ENCODE assay signal across 2 cellular contexts in the genomic region with DNA sequence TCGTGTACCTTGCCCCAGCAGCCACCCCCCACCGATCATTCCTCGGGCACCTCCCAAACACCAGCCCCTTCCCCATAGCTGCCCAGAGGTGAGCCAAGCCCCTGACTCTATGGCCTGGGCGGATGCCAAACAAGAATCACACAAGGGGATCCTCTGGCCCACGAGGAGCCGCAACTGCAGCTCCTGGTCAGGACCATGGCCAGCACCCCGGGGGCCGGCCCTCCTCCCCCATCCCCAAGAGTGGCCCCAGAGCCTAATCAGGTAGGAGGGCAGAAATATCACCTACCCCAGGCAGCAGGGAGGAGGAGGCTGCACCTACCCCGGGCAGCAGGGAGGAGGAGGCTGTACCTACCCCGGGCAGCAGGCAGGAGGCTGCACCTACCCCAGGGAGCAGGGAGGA.
TF ChIP-seq lines count a peak whose summit lies in the region.

No MANE protein-coding gene starts in this region.

TF ChIP-seq in HEK293, 187 proteins besides CTCF, POLR2A, EP300 and RAD21 (continued from another document and continues in another):
- TF ChIP-seq ZNF140 (tag by site-specific recombination; IDR thresholded peaks at IDR 0.05), result no peak
- TF ChIP-seq ZSCAN23 (tag by site-specific recombination; IDR thresholded peaks at IDR 0.05), result no peak
- peak; percentile 44; the same call in 1 of the 2 replicates for TF ChIP-seq EGR2 (tag by site-specific recombination; IDR thresholded peaks at IDR 0.05; ENCODE audit: low read depth)
- TF ChIP-seq ZNF23 (tag by site-specific recombination; IDR thresholded peaks at IDR 0.05; ENCODE audit: borderline replicate concordance), result no peak
- TF ChIP-seq ZNF19 (tag by site-specific recombination; IDR thresholded peaks at IDR 0.05; ENCODE audit: low read depth), result no peak
- peak; percentile 16 for TF ChIP-seq ZBTB26 (tag by site-specific recombination; optimal IDR thresholded peaks at IDR 0.05)
- TF ChIP-seq ZNF707 (tag by site-specific recombination; IDR thresholded peaks at IDR 0.05), result no peak
- no peak for TF ChIP-seq GLI2 (tag by site-specific recombination; IDR thresholded peaks at IDR 0.05; ENCODE audit: borderline replicate concordance, low read depth)
- TF ChIP-seq GFI1B (tag by site-specific recombination; IDR thresholded peaks at IDR 0.05), result no peak
- TF ChIP-seq SP3 (tag by site-specific recombination; IDR thresholded peaks at IDR 0.05), result no peak
- 0 out of 2 replicates have a peak, but pooled peaks have one; percentile 12 for TF ChIP-seq KLF17 (tag by site-specific recombination; IDR thresholded peaks at IDR 0.05)
- TF ChIP-seq ZEB2 (tag by site-specific recombination; IDR thresholded peaks at IDR 0.05), result no peak
- TF ChIP-seq ZBTB49 (tag by site-specific recombination; IDR thresholded peaks at IDR 0.05; ENCODE audit: low read depth), result no peak
- TF ChIP-seq ZNF354C (tag by site-specific recombination; IDR thresholded peaks at IDR 0.05; ENCODE audit: borderline replicate concordance, low read depth), result no peak
- 0 out of 2 replicates have a peak, but pooled peaks have one; percentile 11 for TF ChIP-seq ZIC2 (tag by site-specific recombination; IDR thresholded peaks at IDR 0.05)
- TF ChIP-seq, protein P1, sequence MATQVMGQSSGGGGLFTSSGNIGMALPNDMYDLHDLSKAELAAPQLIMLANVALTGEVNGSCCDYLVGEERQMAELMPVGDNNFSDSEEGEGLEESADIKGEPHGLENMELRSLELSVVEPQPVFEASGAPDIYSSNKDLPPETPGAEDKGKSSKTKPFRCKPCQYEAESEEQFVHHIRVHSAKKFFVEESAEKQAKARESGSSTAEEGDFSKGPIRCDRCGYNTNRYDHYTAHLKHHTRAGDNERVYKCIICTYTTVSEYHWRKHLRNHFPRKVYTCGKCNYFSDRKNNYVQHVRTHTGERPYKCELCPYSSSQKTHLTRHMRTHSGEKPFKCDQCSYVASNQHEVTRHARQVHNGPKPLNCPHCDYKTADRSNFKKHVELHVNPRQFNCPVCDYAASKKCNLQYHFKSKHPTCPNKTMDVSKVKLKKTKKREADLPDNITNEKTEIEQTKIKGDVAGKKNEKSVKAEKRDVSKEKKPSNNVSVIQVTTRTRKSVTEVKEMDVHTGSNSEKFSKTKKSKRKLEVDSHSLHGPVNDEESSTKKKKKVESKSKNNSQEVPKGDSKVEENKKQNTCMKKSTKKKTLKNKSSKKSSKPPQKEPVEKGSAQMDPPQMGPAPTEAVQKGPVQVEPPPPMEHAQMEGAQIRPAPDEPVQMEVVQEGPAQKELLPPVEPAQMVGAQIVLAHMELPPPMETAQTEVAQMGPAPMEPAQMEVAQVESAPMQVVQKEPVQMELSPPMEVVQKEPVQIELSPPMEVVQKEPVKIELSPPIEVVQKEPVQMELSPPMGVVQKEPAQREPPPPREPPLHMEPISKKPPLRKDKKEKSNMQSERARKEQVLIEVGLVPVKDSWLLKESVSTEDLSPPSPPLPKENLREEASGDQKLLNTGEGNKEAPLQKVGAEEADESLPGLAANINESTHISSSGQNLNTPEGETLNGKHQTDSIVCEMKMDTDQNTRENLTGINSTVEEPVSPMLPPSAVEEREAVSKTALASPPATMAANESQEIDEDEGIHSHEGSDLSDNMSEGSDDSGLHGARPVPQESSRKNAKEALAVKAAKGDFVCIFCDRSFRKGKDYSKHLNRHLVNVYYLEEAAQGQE (tag by site-specific recombination; IDR thresholded peaks at IDR 0.05), result peak; percentile 99
- TF ChIP-seq ZNF777 (tag by site-specific recombination; IDR thresholded peaks at IDR 0.05; ENCODE audit: borderline replicate concordance), result no peak
- no peak for TF ChIP-seq ZNF18 (tag by site-specific recombination; IDR thresholded peaks at IDR 0.05)

TF ChIP-seq in WTC11, 78 proteins besides CTCF, POLR2A, EP300 and RAD21 (continued from another document):
- peak; percentile 56; the same call in 1 of the 2 replicates for TF ChIP-seq ZNF263 (CRISPR knock-in tag; IDR thresholded peaks at IDR 0.05; ENCODE audit: low read depth)
- 0 out of 2 replicates have a peak, but pooled peaks have one; percentile 42 for TF ChIP-seq ZBTB21 (CRISPR knock-in tag; IDR thresholded peaks at IDR 0.05; ENCODE audit: borderline replicate concordance)
- TF ChIP-seq FOXP1 (CRISPR knock-in tag; IDR thresholded peaks at IDR 0.05; ENCODE audit: borderline replicate concordance), result peak; percentile 75
- TF ChIP-seq EMX1 (CRISPR knock-in tag; IDR thresholded peaks at IDR 0.05), result no peak
- TF ChIP-seq CREB1 (CRISPR knock-in tag; IDR thresholded peaks at IDR 0.05), result no peak
- TF ChIP-seq TEAD4 (CRISPR knock-in tag; IDR thresholded peaks at IDR 0.05), result 0 out of 2 replicates have a peak, but pooled peaks have one; percentile 21
- TF ChIP-seq, protein P2, sequence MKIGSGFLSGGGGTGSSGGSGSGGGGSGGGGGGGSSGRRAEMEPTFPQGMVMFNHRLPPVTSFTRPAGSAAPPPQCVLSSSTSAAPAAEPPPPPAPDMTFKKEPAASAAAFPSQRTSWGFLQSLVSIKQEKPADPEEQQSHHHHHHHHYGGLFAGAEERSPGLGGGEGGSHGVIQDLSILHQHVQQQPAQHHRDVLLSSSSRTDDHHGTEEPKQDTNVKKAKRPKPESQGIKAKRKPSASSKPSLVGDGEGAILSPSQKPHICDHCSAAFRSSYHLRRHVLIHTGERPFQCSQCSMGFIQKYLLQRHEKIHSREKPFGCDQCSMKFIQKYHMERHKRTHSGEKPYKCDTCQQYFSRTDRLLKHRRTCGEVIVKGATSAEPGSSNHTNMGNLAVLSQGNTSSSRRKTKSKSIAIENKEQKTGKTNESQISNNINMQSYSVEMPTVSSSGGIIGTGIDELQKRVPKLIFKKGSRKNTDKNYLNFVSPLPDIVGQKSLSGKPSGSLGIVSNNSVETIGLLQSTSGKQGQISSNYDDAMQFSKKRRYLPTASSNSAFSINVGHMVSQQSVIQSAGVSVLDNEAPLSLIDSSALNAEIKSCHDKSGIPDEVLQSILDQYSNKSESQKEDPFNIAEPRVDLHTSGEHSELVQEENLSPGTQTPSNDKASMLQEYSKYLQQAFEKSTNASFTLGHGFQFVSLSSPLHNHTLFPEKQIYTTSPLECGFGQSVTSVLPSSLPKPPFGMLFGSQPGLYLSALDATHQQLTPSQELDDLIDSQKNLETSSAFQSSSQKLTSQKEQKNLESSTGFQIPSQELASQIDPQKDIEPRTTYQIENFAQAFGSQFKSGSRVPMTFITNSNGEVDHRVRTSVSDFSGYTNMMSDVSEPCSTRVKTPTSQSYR (CRISPR knock-in tag; IDR thresholded peaks at IDR 0.05), result peak; percentile 59; the same call in 1 of the 2 replicates
- 0 out of 2 replicates have a peak, but pooled peaks have one; percentile 32 for TF ChIP-seq RELA (CRISPR knock-in tag; IDR thresholded peaks at IDR 0.05; ENCODE audit: borderline replicate concordance)
- no peak for TF ChIP-seq JAZF1 (CRISPR knock-in tag; IDR thresholded peaks at IDR 0.05)
- peak; percentile 75; the same call in 1 of the 2 replicates for TF ChIP-seq CBFB (CRISPR knock-in tag; IDR thresholded peaks at IDR 0.05; ENCODE audit: low read depth)
- TF ChIP-seq, protein P3, sequence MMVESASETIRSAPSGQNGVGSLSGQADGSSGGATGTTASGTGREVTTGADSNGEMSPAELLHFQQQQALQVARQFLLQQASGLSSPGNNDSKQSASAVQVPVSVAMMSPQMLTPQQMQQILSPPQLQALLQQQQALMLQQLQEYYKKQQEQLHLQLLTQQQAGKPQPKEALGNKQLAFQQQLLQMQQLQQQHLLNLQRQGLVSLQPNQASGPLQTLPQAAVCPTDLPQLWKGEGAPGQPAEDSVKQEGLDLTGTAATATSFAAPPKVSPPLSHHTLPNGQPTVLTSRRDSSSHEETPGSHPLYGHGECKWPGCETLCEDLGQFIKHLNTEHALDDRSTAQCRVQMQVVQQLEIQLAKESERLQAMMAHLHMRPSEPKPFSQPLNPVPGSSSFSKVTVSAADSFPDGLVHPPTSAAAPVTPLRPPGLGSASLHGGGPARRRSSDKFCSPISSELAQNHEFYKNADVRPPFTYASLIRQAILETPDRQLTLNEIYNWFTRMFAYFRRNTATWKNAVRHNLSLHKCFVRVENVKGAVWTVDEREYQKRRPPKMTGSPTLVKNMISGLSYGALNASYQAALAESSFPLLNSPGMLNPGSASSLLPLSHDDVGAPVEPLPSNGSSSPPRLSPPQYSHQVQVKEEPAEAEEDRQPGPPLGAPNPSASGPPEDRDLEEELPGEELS (CRISPR knock-in tag; IDR thresholded peaks at IDR 0.05), result 0 out of 2 replicates have a peak, but pooled peaks have one; percentile 44
- TF ChIP-seq, protein P4, sequence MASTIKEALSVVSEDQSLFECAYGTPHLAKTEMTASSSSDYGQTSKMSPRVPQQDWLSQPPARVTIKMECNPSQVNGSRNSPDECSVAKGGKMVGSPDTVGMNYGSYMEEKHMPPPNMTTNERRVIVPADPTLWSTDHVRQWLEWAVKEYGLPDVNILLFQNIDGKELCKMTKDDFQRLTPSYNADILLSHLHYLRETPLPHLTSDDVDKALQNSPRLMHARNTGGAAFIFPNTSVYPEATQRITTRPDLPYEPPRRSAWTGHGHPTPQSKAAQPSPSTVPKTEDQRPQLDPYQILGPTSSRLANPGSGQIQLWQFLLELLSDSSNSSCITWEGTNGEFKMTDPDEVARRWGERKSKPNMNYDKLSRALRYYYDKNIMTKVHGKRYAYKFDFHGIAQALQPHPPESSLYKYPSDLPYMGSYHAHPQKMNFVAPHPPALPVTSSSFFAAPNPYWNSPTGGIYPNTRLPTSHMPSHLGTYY (CRISPR knock-in tag; IDR thresholded peaks at IDR 0.05), result no peak
- TF ChIP-seq E2F5 (CRISPR knock-in tag; IDR thresholded peaks at IDR 0.05), result peak; percentile 47; the same call in 1 of the 2 replicates
- peak; percentile 65; the same call in 1 of the 2 replicates for TF ChIP-seq CREM (CRISPR knock-in tag; IDR thresholded peaks at IDR 0.05)
- TF ChIP-seq, protein P5, sequence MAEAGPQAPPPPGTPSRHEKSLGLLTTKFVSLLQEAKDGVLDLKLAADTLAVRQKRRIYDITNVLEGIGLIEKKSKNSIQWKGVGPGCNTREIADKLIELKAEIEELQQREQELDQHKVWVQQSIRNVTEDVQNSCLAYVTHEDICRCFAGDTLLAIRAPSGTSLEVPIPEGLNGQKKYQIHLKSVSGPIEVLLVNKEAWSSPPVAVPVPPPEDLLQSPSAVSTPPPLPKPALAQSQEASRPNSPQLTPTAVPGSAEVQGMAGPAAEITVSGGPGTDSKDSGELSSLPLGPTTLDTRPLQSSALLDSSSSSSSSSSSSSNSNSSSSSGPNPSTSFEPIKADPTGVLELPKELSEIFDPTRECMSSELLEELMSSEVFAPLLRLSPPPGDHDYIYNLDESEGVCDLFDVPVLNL (CRISPR knock-in tag; IDR thresholded peaks at IDR 0.05; ENCODE audit: borderline replicate concordance, low read depth), result no peak
